In genomic region chr10:97463363-97464132, GRCh38 we compare ENCODE assay signal across 8 cellular contexts. TPM values are rescaled to one million over a fixed set of nuclear protein-coding genes. Genes with fewer than 3 reads are reported as not detected.
A peak's percentile ranks its signal among the peaks of the same experiment; 100 is the strongest.
DNase-seq lines count a peak whose midpoint lies in the region; ATAC-seq and TF ChIP-seq lines count a peak whose summit lies in the region.

No MANE protein-coding gene starts in this region.

- intact Hi-C loops in Caco-2 (cut with micrococcal nuclease; ENCODE audit: unreplicated experiment), result loop anchor here (1.0 kb wide), 3 partner anchors 35 to 149 kb away; partner anchors contain the start of genes MMS19 and UBTD1
- intact Hi-C loops in left ventricle myocardium inferior (cut with micrococcal nuclease), result no loop called here
- intact Hi-C loops in posterior vena cava (cut with DNase I), result loop anchor here (10.0 kb wide), 2 partner anchors 81 to 91 kb away; no protein-coding TSS in a partner anchor

- H3K36me3 Mint-ChIP-seq in Caco-2 (ENCODE audit: insufficient read depth, unreplicated experiment), result peaks cover 85% of the 10 kb centered on the region
- peaks cover 21% of the 10 kb centered on the region for H3K36me3 Mint-ChIP-seq in activated naive CD8-positive, alpha-beta T cell treated with anti-CD3 and anti-CD28 coated beads for 36 hours

- H3K4me1 ChIP-seq in Caco-2 (no peaks in the 10 kb centered on the region), NT2/D1 (ENCODE audit: insufficient read depth, insufficient read length) (peaks cover 4% of the 10 kb centered on the region), left ventricle myocardium inferior (peaks cover 25% of the 10 kb centered on the region)

- H3K4me1 Mint-ChIP-seq in Caco-2 (ENCODE audit: low read depth, unreplicated experiment), result no peaks in the 10 kb centered on the region
- no peaks in the 10 kb centered on the region for H3K4me1 Mint-ChIP-seq in activated naive CD8-positive, alpha-beta T cell treated with anti-CD3 and anti-CD28 coated beads for 36 hours

- peak overlapping the region; percentile 34 for H3K27ac ChIP-seq in left ventricle myocardium inferior (replicated peaks)

- no peaks in the 10 kb centered on the region for H3K27me3 Mint-ChIP-seq in Caco-2 (ENCODE audit: insufficient read depth, unreplicated experiment)
- no peaks in the 10 kb centered on the region for H3K27me3 Mint-ChIP-seq in activated naive CD8-positive, alpha-beta T cell treated with anti-CD3 and anti-CD28 coated beads for 36 hours

- BruUV-seq in Caco-2 (replicated peaks; lab: Mats Ljungman, UMichigan), result no TSS peak

- DNase-seq in Caco-2 (peak; percentile 78 to 80), H7 (peak; percentile 82), NT2/D1 (ENCODE audit: low read depth, low spot score) (peak; percentile 40), left ventricle myocardium inferior (no peak), putamen (ENCODE audit: low spot score) (peak; percentile 45), posterior vena cava (ENCODE audit: low spot score) (no peak)
- DNase-seq in activated naive CD8-positive, alpha-beta T cell treated with anti-CD3 and anti-CD28 coated beads for 36 hours, result peak; percentile 12

- no peak overlapping the region for H3K9ac ChIP-seq in NT2/D1 (ENCODE audit: insufficient read length, low read depth)

- CTCF ChIA-PET in Caco-2 (lab: Charles Lee), result interaction anchor here (0.6 to 1.2 kb wide), 10 partner anchors 34 to 217 kb away, joined by 3 to 11 read pairs (median 3); partner anchors contain the start of genes ANKRD2 and UBTD1

- H3K36me3 ChIP-seq in Caco-2 (ENCODE audit: control insufficient read depth, insufficient read depth, low read length) (peaks cover 11% of the 10 kb centered on the region), H7 (replicated peaks; ENCODE audit: control insufficient read depth, insufficient read depth, low read length) (peaks cover 76% of the 10 kb centered on the region), NT2/D1 (ENCODE audit: insufficient read depth, insufficient read length, low read length) (peaks cover 91% of the 10 kb centered on the region), left ventricle myocardium inferior (peaks cover 94% of the 10 kb centered on the region)

- H3K9me3 ChIP-seq in Caco-2 (no peaks in the 10 kb centered on the region), NT2/D1 (ENCODE audit: insufficient read depth, low read length) (no peaks in the 10 kb centered on the region), left ventricle myocardium inferior (replicated peaks) (no peaks in the 10 kb centered on the region)

- H3K27me3 ChIP-seq in Caco-2 (replicated peaks; ENCODE audit: control insufficient read depth, insufficient read depth, low read length) (no peaks in the 10 kb centered on the region), H7 (ENCODE audit: control insufficient read depth, insufficient read depth, low read length) (no peaks in the 10 kb centered on the region), NT2/D1 (ENCODE audit: insufficient read depth, insufficient read length) (no peaks in the 10 kb centered on the region), left ventricle myocardium inferior (ENCODE audit: low read depth) (no peaks in the 10 kb centered on the region)

- H3K27ac Mint-ChIP-seq in Caco-2 (ENCODE audit: unreplicated experiment), result peak overlapping the region; percentile 39
- peak overlapping the region; percentile 12 for H3K27ac Mint-ChIP-seq in activated naive CD8-positive, alpha-beta T cell treated with anti-CD3 and anti-CD28 coated beads for 36 hours

- POLR2A ChIA-PET in Caco-2 (lab: Charles Lee), result no interaction called here

- TF ChIP-seq CTCF in Caco-2 (IDR thresholded peaks at IDR 0.05; ENCODE audit: insufficient read depth in 1 of 2, low read depth in 1 of 2, low read length in 1 of 2, severe bottlenecking in 1 of 2, unreplicated experiment in 1 of 2) (peak; percentile 89 to 90), left ventricle myocardium inferior (IDR thresholded peaks at IDR 0.05; ENCODE audit: borderline replicate concordance) (peak; percentile 88)

- no peaks in the 10 kb centered on the region for H3K9me3 Mint-ChIP-seq in Caco-2 (ENCODE audit: unreplicated experiment)
- H3K9me3 Mint-ChIP-seq in activated naive CD8-positive, alpha-beta T cell treated with anti-CD3 and anti-CD28 coated beads for 36 hours, result no peaks in the 10 kb centered on the region

- no peak for ATAC-seq in GM21423 (IDR thresholded peaks at IDR 0.05; ENCODE audit: unreplicated experiment)

- no peak overlapping the region for H3K4me3 Mint-ChIP-seq in Caco-2 (ENCODE audit: unreplicated experiment)
- H3K4me3 Mint-ChIP-seq in activated naive CD8-positive, alpha-beta T cell treated with anti-CD3 and anti-CD28 coated beads for 36 hours, result no peak overlapping the region

- H3K4me3 ChIP-seq in Caco-2 (ENCODE audit: low read depth, low read length) (no peak overlapping the region), H7 (ENCODE audit: insufficient read depth, low read depth, low read length) (no peak overlapping the region), NT2/D1 (ENCODE audit: insufficient read length, low read depth) (no peak overlapping the region), left ventricle myocardium inferior (no peak overlapping the region)

RNA-seq across cellular contexts. Expression of gene ZDHHC16, which starts 17.6 kb away (rescaled TPM):
- total RNA-seq in Caco-2 (2022) (43.5 and 48.3 TPM in 2 replicates), left ventricle myocardium inferior (17.8 TPM), posterior vena cava (10 to 100 TPM; 21.5 to 24.8 TPM)
- total RNA-seq in H7 (2014; rRNA removed; shearing (Covaris generic)), result 36.0 and 47.6 TPM in 2 replicates
- 10 to 100 TPM; 37.5 to 42.2 TPM for total RNA-seq in activated naive CD8-positive, alpha-beta T cell treated with anti-CD3 and anti-CD28 coated beads for 36 hours

RNA-seq across cellular contexts. Expression of gene EXOSC1, which starts 17.7 kb away (rescaled TPM):
- 77.5 and 84.7 TPM in 2 replicates for total RNA-seq in Caco-2 (2022)
- 71.8 and 84.5 TPM in 2 replicates for total RNA-seq in H7 (2014; rRNA removed; shearing (Covaris generic))
- 10 to 100 TPM; 48.4 to 53.7 TPM for total RNA-seq in activated naive CD8-positive, alpha-beta T cell treated with anti-CD3 and anti-CD28 coated beads for 36 hours
- total RNA-seq in left ventricle myocardium inferior, result 14.9 TPM
- total RNA-seq in posterior vena cava, result 10 to 100 TPM; 22.3 to 28.6 TPM

RNA-seq across cellular contexts. Expression of gene MMS19, which starts 34.7 kb away (rescaled TPM):
- 105 and 112 TPM in 2 replicates for total RNA-seq in Caco-2 (2022)
- 177 and 188 TPM in 2 replicates for total RNA-seq in H7 (2014; rRNA removed; shearing (Covaris generic))
- 10 to 100 TPM; 96.2 to 97.0 TPM for total RNA-seq in activated naive CD8-positive, alpha-beta T cell treated with anti-CD3 and anti-CD28 coated beads for 36 hours
- 42.7 TPM for total RNA-seq in left ventricle myocardium inferior
- total RNA-seq in posterior vena cava, result 10 to 100 TPM; 29.5 to 32.1 TPM

RNA-seq across cellular contexts. Expression of gene UBTD1, which starts 35.2 kb away (rescaled TPM):
- 11.4 and 11.7 TPM in 2 replicates for total RNA-seq in Caco-2 (2022)
- 30.2 and 33.4 TPM in 2 replicates for total RNA-seq in H7 (2014; rRNA removed; shearing (Covaris generic))
- total RNA-seq in activated naive CD8-positive, alpha-beta T cell treated with anti-CD3 and anti-CD28 coated beads for 36 hours, result 1 to 10 TPM in 1 of 2 experiments, under 1 TPM in 1; 0.99 to 1.3 TPM
- total RNA-seq in left ventricle myocardium inferior, result 17.1 TPM
- total RNA-seq in posterior vena cava, result 10 to 100 TPM; 15.6 to 16.5 TPM

RNA-seq across cellular contexts. Expression of gene PGAM1, which starts 37.6 kb away (rescaled TPM):
- total RNA-seq in Caco-2 (2022) (412 and 462 TPM in 2 replicates), left ventricle myocardium inferior (233 TPM), posterior vena cava (100 to 1,000 TPM; 153 to 171 TPM)
- 1,178 and 1,380 TPM in 2 replicates for total RNA-seq in H7 (2014; rRNA removed; shearing (Covaris generic))
- total RNA-seq in activated naive CD8-positive, alpha-beta T cell treated with anti-CD3 and anti-CD28 coated beads for 36 hours, result 100 to 1,000 TPM; 933 to 982 TPM

Comparison
In these comparisons a context has a peak if more than half of its experiments do, and no peak if none do; other contexts are left out.
1. DNase-seq: peak in Caco-2 (2 of 2), H7 (single experiment), NT2/D1 (single experiment), activated naive CD8-positive, alpha-beta T cell treated with anti-CD3 and anti-CD28 coated beads for 36 hours (single experiment) and putamen (single experiment); none in left ventricle myocardium inferior (single experiment) and posterior vena cava (single experiment).